Comparison of ENCODE assay signal across 12 cellular contexts in genomic region chr12:92206596-92206995, GRCh38.
"Had no signal": no experiment of that assay in that cellular context is flagged by ENCODE, and none has a peak within 500 bp of the region (broad histone marks: within the 10 kb centered on the region; RNA-seq: fewer than 3 reads in every experiment).

No MANE protein-coding gene starts in this region.

- H3K4me3 Mint-ChIP-seq: activated CD4-positive, alpha-beta memory T cell treated with anti-CD3 and anti-CD28 coated beads for 36 hours; activated T-cell treated with anti-CD3 and anti-CD28 coated beads, Interleukin-2, amount 50 U/mL, for 72 hours; stimulated activated naive CD8-positive, alpha-beta T cell treated with anti-CD3 and anti-CD28 coated beads, Interleukin-15, Interleukin-2, amounts not matched to agents 100 ng/mL and 50 ng/mL, for 24 hours had no signal

- H3K36me3 ChIP-seq: colonic mucosa, sigmoid colon had no signal

- H3K36me3 Mint-ChIP-seq: activated CD4-positive, alpha-beta memory T cell treated with anti-CD3 and anti-CD28 coated beads for 36 hours had no signal

- H3K4me3 ChIP-seq: colonic mucosa, hepatocyte, sigmoid colon had no signal

- FAIRE-seq: endothelial cell of umbilical vein had no signal

- H3K9me3 ChIP-seq: colonic mucosa had no signal

- DNase-seq: activated CD4-positive, alpha-beta memory T cell treated with anti-CD3 and anti-CD28 coated beads for 36 hours; activated gamma-delta T cell treated with Interleukin-2 at 50 U/mL for 16 hours; activated T-cell treated with anti-CD3 and anti-CD28 coated beads, Interleukin-2, amount 50 U/mL, for 72 hours; colonic mucosa; kidney glomerular epithelial cell; sigmoid colon; stimulated activated CD4-positive, alpha-beta T cell treated with anti-CD3 and anti-CD28 coated beads, Interleukin-12 subunit alpha, Interleukin-12 subunit beta, amount 100 ng/mL, for 4 hours; T-helper 9 cell had no signal

- H3K27me3 ChIP-seq: colonic mucosa, hepatocyte, sigmoid colon had no signal

- ATAC-seq: activated T-cell treated with anti-CD3 and anti-CD28 coated beads, Interleukin-2, amount 50 U/mL, for 72 hours had no signal

- H3K27ac Mint-ChIP-seq: activated CD4-positive, alpha-beta memory T cell treated with anti-CD3 and anti-CD28 coated beads for 36 hours; activated T-cell treated with anti-CD3 and anti-CD28 coated beads, Interleukin-2, amount 50 U/mL, for 72 hours; stimulated activated naive CD8-positive, alpha-beta T cell treated with anti-CD3 and anti-CD28 coated beads, Interleukin-15, Interleukin-2, amounts not matched to agents 100 ng/mL and 50 ng/mL, for 24 hours had no signal

- H3K27me3 Mint-ChIP-seq: activated CD4-positive, alpha-beta memory T cell treated with anti-CD3 and anti-CD28 coated beads for 36 hours; stimulated activated naive CD8-positive, alpha-beta T cell treated with anti-CD3 and anti-CD28 coated beads, Interleukin-15, Interleukin-2, amounts not matched to agents 100 ng/mL and 50 ng/mL, for 24 hours had no signal

- H3K79me2 ChIP-seq: hepatocyte had no signal

- H2AFZ ChIP-seq: hepatocyte had no signal

- H3K4me1 ChIP-seq: colonic mucosa, sigmoid colon had no signal

- H3K4me2 ChIP-seq: hepatocyte had no signal

- H3K27ac ChIP-seq: colonic mucosa, hepatocyte, sigmoid colon, VCaP had no signal
